Comparison of ENCODE assay signal across 3 cellular contexts in the genomic region with DNA sequence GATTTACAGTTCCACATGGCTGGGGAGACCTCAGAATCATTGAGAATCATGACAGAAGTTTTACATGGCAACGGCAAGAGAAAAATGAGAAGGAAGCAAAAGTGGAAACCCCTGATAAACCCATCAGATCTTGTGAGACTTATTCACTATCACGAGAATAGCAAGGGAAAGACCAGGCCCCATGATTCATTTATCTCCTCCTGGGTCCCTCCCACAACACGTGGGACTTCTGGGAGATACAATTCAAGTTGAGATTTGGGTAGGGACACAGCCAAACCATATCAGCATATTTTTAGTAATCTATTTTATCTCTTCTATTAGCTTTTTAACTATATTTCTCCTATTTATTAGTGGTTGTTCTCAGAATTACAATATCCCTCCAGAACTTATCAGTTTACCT. TPM values are rescaled to one million over a fixed set of nuclear protein-coding genes. Genes with fewer than 3 reads are reported as not detected.
"Had no signal": no experiment of that assay in that cellular context is flagged by ENCODE, and none has a peak within 500 bp of the region (broad histone marks: within the 10 kb centered on the region; RNA-seq: fewer than 3 reads in every experiment).

No MANE protein-coding gene starts in this region.

RNA-seq across cellular contexts. Expression of gene CDKN2C, which starts 36.3 kb away (rescaled TPM):
- total RNA-seq: GM23338, H1, H9 had no signal
- polyA plus RNA-seq: GM23338, H1 had no signal
